In the genomic region with DNA sequence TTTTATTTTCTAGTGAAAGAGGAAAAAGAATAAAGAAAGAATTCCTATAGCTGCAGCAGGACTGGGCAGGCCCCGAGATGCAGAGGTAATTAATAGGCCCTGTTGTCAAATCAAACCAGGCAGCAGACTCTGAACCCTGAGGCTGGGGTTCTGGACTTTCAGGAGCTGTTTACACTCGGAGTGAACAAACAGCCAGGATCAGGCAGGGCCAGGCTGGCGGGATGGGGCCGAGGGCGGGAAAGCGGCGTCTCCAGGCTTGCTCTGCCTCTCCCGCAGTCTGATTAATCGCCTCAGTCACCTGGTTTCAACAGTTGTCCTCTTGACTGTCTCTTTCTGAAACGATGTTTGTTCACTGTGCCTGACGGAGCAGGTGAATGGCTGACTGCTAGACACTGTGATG, we compare ENCODE assay signal across 13 cellular contexts.
DNase-seq lines count a peak whose midpoint lies in the region; ATAC-seq and TF ChIP-seq lines count a peak whose summit lies in the region.
"Had no signal": no experiment of that assay in that cellular context is flagged by ENCODE, and none has a peak within 500 bp of the region (broad histone marks: within the 10 kb centered on the region; RNA-seq: fewer than 3 reads in every experiment).

No MANE protein-coding gene starts in this region.

- CTCF ChIA-PET in activated CD8-positive, alpha-beta memory T cell treated with anti-CD3 and anti-CD28 coated beads, Interleukin-2, amount 10 ng/mL, durations not matched to agents 7 days and 5 days (lab: Charles Lee): no interaction called here

- H3K27me3 ChIP-seq in muscle layer of duodenum (ENCODE audit: low read depth, low read length): no peaks in the 10 kb centered on the region
- H3K27me3 ChIP-seq: gastroesophageal sphincter had no signal

- H3K27ac ChIP-seq in muscle layer of duodenum (ENCODE audit: low read length): peak overlapping the region; percentile 4
- H3K27ac ChIP-seq: gastroesophageal sphincter had no signal

- H3K36me3 Mint-ChIP-seq in activated CD8-positive, alpha-beta memory T cell treated with anti-CD3 and anti-CD28 coated beads, Interleukin-2, amount 10 ng/mL, durations not matched to agents 7 days and 5 days: no peaks in the 10 kb centered on the region
- H3K36me3 Mint-ChIP-seq in activated T-helper 1 cell treated with anti-CD3 and anti-CD28 coated beads, Interleukin-12 subunit alpha, Interleukin-12 subunit beta, Interleukin-2, Interleukin-4 antibody, amounts not matched to agents 30 ng/mL and 10 ng/mL and 1 ng/mL, durations not matched to agents 14 hours and 24 hours and 36 hours (ENCODE audit: low read depth): no peaks in the 10 kb centered on the region

- H3K27ac Mint-ChIP-seq in activated CD8-positive, alpha-beta memory T cell treated with anti-CD3 and anti-CD28 coated beads, Interleukin-2, amount 10 ng/mL, durations not matched to agents 7 days and 5 days: no peak overlapping the region
- no peak overlapping the region for H3K27ac Mint-ChIP-seq in activated T-helper 1 cell treated with anti-CD3 and anti-CD28 coated beads, Interleukin-12 subunit alpha, Interleukin-12 subunit beta, Interleukin-2, Interleukin-4 antibody, amounts not matched to agents 30 ng/mL and 10 ng/mL and 1 ng/mL, durations not matched to agents 14 hours and 24 hours and 36 hours
- H3K27ac Mint-ChIP-seq: B cell had no signal

- no peaks in the 10 kb centered on the region for H3K9me3 ChIP-seq in muscle layer of duodenum (ENCODE audit: control insufficient read depth in 1 of 2, low read length in 2 of 2)
- H3K9me3 ChIP-seq: gastroesophageal sphincter had no signal

- H3K4me3 Mint-ChIP-seq in activated CD8-positive, alpha-beta memory T cell treated with anti-CD3 and anti-CD28 coated beads, Interleukin-2, amount 10 ng/mL, durations not matched to agents 7 days and 5 days: no peak overlapping the region
- H3K4me3 Mint-ChIP-seq in activated T-helper 1 cell treated with anti-CD3 and anti-CD28 coated beads, Interleukin-12 subunit alpha, Interleukin-12 subunit beta, Interleukin-2, Interleukin-4 antibody, amounts not matched to agents 30 ng/mL and 10 ng/mL and 1 ng/mL, durations not matched to agents 14 hours and 24 hours and 36 hours: no peak overlapping the region
- H3K4me3 Mint-ChIP-seq: B cell had no signal

- peak overlapping the region in 1 of 2 donors; percentile 0 for H3K4me3 ChIP-seq in muscle layer of duodenum (ENCODE audit: low read depth in 1 of 2, low read length in 2 of 2)
- H3K4me3 ChIP-seq: gastroesophageal sphincter, lung had no signal

- H3K9me3 Mint-ChIP-seq in activated CD8-positive, alpha-beta memory T cell treated with anti-CD3 and anti-CD28 coated beads, Interleukin-2, amount 10 ng/mL, durations not matched to agents 7 days and 5 days (ENCODE audit: low read depth): no peaks in the 10 kb centered on the region
- H3K9me3 Mint-ChIP-seq in activated T-helper 1 cell treated with anti-CD3 and anti-CD28 coated beads, Interleukin-12 subunit alpha, Interleukin-12 subunit beta, Interleukin-2, Interleukin-4 antibody, amounts not matched to agents 30 ng/mL and 10 ng/mL and 1 ng/mL, durations not matched to agents 14 hours and 24 hours and 36 hours: no peaks in the 10 kb centered on the region

- intact Hi-C loops in activated T-helper 1 cell treated with anti-CD3 and anti-CD28 coated beads, Interleukin-12 subunit alpha, Interleukin-12 subunit beta, Interleukin-2, Interleukin-4 antibody, amounts not matched to agents 30 ng/mL and 10 ng/mL and 1 ng/mL, durations not matched to agents 14 hours and 24 hours and 36 hours (cut with micrococcal nuclease): no loop called here

- H3K36me3 ChIP-seq in muscle layer of duodenum (ENCODE audit: control insufficient read depth in 1 of 2, insufficient read depth in 2 of 2, low read length in 2 of 2): no peaks in the 10 kb centered on the region
- H3K36me3 ChIP-seq: gastroesophageal sphincter had no signal

- peak; percentile 43; the same call in 1 of the 3 replicates for ATAC-seq in SK-N-SH treated with all-trans-retinoic acid at 6 μM for 48 hours
- ATAC-seq in activated CD8-positive, alpha-beta memory T cell treated with anti-CD3 and anti-CD28 coated beads, Interleukin-2, amount 10 ng/mL, durations not matched to agents 7 days and 5 days: no peak
- ATAC-seq: activated CD4-positive, CD25-positive, alpha-beta regulatory T cell treated with anti-CD3 and anti-CD28 coated beads, Interleukin-2, amount 50 U/mL, for 24 hours; gastroesophageal sphincter had no signal

- H3K4me1 Mint-ChIP-seq in activated CD8-positive, alpha-beta memory T cell treated with anti-CD3 and anti-CD28 coated beads, Interleukin-2, amount 10 ng/mL, durations not matched to agents 7 days and 5 days: no peaks in the 10 kb centered on the region
- H3K4me1 Mint-ChIP-seq in activated T-helper 1 cell treated with anti-CD3 and anti-CD28 coated beads, Interleukin-12 subunit alpha, Interleukin-12 subunit beta, Interleukin-2, Interleukin-4 antibody, amounts not matched to agents 30 ng/mL and 10 ng/mL and 1 ng/mL, durations not matched to agents 14 hours and 24 hours and 36 hours (ENCODE audit: low read depth): no peaks in the 10 kb centered on the region
- H3K4me1 Mint-ChIP-seq: B cell had no signal

- peaks cover 5% of the 10 kb centered on the region for H3K27me3 Mint-ChIP-seq in activated CD8-positive, alpha-beta memory T cell treated with anti-CD3 and anti-CD28 coated beads, Interleukin-2, amount 10 ng/mL, durations not matched to agents 7 days and 5 days
- H3K27me3 Mint-ChIP-seq in activated T-helper 1 cell treated with anti-CD3 and anti-CD28 coated beads, Interleukin-12 subunit alpha, Interleukin-12 subunit beta, Interleukin-2, Interleukin-4 antibody, amounts not matched to agents 30 ng/mL and 10 ng/mL and 1 ng/mL, durations not matched to agents 14 hours and 24 hours and 36 hours (ENCODE audit: insufficient read depth): peaks cover 4% of the 10 kb centered on the region

- DNase-seq in DMS153 (lab: John Stamatoyannopoulos, UW) (peak; percentile 95), NCI-H2029 treated with DMSO at 0.1 percent for 48 hours (lab: John Stamatoyannopoulos, UW) (peak; percentile 27), cerebellar cortex (ENCODE audit: low spot score) (no peak), activated gamma-delta T cell treated with Interleukin-2 at 50 U/mL for 16 hours (no peak)
- no peak for DNase-seq in activated CD8-positive, alpha-beta memory T cell treated with anti-CD3 and anti-CD28 coated beads, Interleukin-2, amount 10 ng/mL, durations not matched to agents 7 days and 5 days
- DNase-seq in activated T-helper 1 cell treated with anti-CD3 and anti-CD28 coated beads, Interleukin-12 subunit alpha, Interleukin-12 subunit beta, Interleukin-2, Interleukin-4 antibody, amounts not matched to agents 30 ng/mL and 10 ng/mL and 1 ng/mL, durations not matched to agents 14 hours and 24 hours and 36 hours (ENCODE audit: low spot score): no peak
- DNase-seq: activated effector memory CD4-positive, alpha-beta T cell treated with anti-CD3 and anti-CD28 coated beads, Interleukin-2, amount 50 U/mL, for 16 hours had no signal

- H3K4me1 ChIP-seq in muscle layer of duodenum (ENCODE audit: control insufficient read depth in 1 of 2, insufficient read depth in 2 of 2, low read length in 2 of 2): peaks cover 0 to 6% of the 10 kb centered on the region in 2 donors
- H3K4me1 ChIP-seq: gastroesophageal sphincter had no signal

TF ChIP-seq in SK-N-SH treated with all-trans-retinoic acid at 6 μM for 48 hours, 23 proteins besides CTCF, POLR2A, EP300 and RAD21:
- peak; percentile 80; the same call in 1 of the 2 replicates for TF ChIP-seq TCF4 (CRISPR knock-in tag; IDR thresholded peaks at IDR 0.05; ENCODE audit: borderline replicate concordance)
- TF ChIP-seq PPARA (CRISPR knock-in tag; IDR thresholded peaks at IDR 0.05; ENCODE audit: borderline replicate concordance): no peak

Comparison
In these comparisons a context has a peak if more than half of its experiments do, and no peak if none do; other contexts are left out.
1. DNase-seq: peak in DMS153 (single experiment) and NCI-H2029 treated with DMSO at 0.1 percent for 48 hours (single experiment); none in activated CD8-positive, alpha-beta memory T cell treated with anti-CD3 and anti-CD28 coated beads, Interleukin-2, amount 10 ng/mL, durations not matched to agents 7 days and 5 days (single experiment), cerebellar cortex (single experiment), activated gamma-delta T cell treated with Interleukin-2 at 50 U/mL for 16 hours (single experiment) and activated T-helper 1 cell treated with anti-CD3 and anti-CD28 coated beads, Interleukin-12 subunit alpha, Interleukin-12 subunit beta, Interleukin-2, Interleukin-4 antibody, amounts not matched to agents 30 ng/mL and 10 ng/mL and 1 ng/mL, durations not matched to agents 14 hours and 24 hours and 36 hours (single experiment).